In the genomic region with DNA sequence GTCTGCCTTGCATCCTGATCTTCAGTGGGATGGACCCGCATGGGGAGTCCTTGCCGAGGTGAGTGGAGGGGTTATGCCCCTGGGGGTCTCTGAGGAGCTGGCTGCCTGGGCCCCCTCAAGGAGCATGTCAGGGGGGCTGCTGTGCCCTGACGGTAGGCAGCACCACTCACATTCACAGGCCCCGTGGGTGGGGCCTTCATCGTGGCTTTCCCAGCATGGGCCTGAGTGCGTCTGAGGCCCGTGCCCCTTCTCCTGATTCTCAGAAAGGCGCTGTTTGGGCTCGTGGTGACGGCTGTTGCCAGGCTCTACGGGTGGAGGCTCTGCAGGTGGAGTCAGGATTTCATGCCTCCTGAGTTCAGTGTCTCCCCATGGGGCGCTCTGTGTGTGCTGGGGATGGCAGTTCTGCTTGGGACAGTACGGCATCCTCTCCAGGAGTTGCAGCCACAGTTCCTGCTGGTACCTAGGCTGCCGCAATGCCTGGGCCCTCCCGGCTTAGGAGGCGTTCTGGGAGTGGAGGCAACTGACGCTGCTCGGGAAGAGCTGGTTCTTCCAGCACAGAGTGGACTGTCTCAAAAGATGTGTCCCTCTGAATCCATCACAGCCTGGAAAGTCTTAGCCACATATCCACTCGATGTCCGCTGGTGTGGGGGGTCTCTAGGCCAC, we compare ENCODE assay signal across 1 cellular context.
TF ChIP-seq lines count a peak whose summit lies in the region.

No MANE protein-coding gene starts in this region.

TF ChIP-seq in IMR-90, 13 proteins besides CTCF, POLR2A, EP300 and RAD21:
- TF ChIP-seq CEBPB (IDR thresholded peaks at IDR 0.05; ENCODE audit: low read depth, low read length) (no peak), RCOR1 (IDR thresholded peaks at IDR 0.05; ENCODE audit: insufficient replicate concordance, low read length) (no peak), NFE2L2 (IDR thresholded peaks at IDR 0.05; ENCODE audit: low read depth, low read length) (no peak), MAZ (IDR thresholded peaks at IDR 0.05; ENCODE audit: borderline replicate concordance, low read depth, low read length) (no peak), RFX5 (IDR thresholded peaks at IDR 0.05; ENCODE audit: low read depth, low read length) (no peak), SMC3 (IDR thresholded peaks at IDR 0.05; ENCODE audit: low read depth, low read length) (no peak), CHD1 (IDR thresholded peaks at IDR 0.05; ENCODE audit: low read depth, low read length) (no peak), MAFK (IDR thresholded peaks at IDR 0.05; ENCODE audit: low read depth, low read length) (no peak), MXI1 (IDR thresholded peaks at IDR 0.05; ENCODE audit: borderline replicate concordance, low read depth, low read length) (no peak), FOS (IDR thresholded peaks at IDR 0.05; ENCODE audit: low read depth, low read length) (no peak), ELK1 (IDR thresholded peaks at IDR 0.05; ENCODE audit: borderline replicate concordance, low read depth, low read length) (no peak), BHLHE40 (IDR thresholded peaks at IDR 0.05; ENCODE audit: low read depth, low read length) (no peak)
- TF ChIP-seq, protein P1, sequence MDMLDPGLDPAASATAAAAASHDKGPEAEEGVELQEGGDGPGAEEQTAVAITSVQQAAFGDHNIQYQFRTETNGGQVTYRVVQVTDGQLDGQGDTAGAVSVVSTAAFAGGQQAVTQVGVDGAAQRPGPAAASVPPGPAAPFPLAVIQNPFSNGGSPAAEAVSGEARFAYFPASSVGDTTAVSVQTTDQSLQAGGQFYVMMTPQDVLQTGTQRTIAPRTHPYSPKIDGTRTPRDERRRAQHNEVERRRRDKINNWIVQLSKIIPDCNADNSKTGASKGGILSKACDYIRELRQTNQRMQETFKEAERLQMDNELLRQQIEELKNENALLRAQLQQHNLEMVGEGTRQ (IDR thresholded peaks at IDR 0.05; ENCODE audit: low read depth, low read length), result no peak
